ENCODE assay signal across 9 cellular contexts in genomic region chr22:42443240-42444059, GRCh38. TPM values are rescaled to one million over a fixed set of nuclear protein-coding genes. Genes with fewer than 3 reads are reported as not detected.
DNase-seq lines count a peak whose midpoint lies in the region; ATAC-seq lines count a peak whose summit lies in the region.
"Had no signal": no experiment of that assay in that cellular context is flagged by ENCODE, and none has a peak within 500 bp of the region (broad histone marks: within the 10 kb centered on the region; RNA-seq: fewer than 3 reads in every experiment).

No MANE protein-coding gene starts in this region.

- H3K27ac ChIP-seq in thymus (ENCODE audit: low read depth), result no peak overlapping the region

- H3K27me3 ChIP-seq in thymus (ENCODE audit: control insufficient read depth, insufficient read depth), result peaks cover 2% of the 10 kb centered on the region

- H3K4me1 ChIP-seq in thymus (ENCODE audit: control insufficient read depth, insufficient read depth, low read length), result peaks cover 10% of the 10 kb centered on the region

- no peaks in the 10 kb centered on the region for H3K9me3 ChIP-seq in thymus (ENCODE audit: control insufficient read depth)

- H3K36me3 ChIP-seq in thymus (ENCODE audit: control insufficient read depth, insufficient read depth), result no peaks in the 10 kb centered on the region

- DNase-seq in activated CD4-positive, CD25-positive, alpha-beta regulatory T cell (lab: John Stamatoyannopoulos, UW), result no peak
- peak; percentile 34 for DNase-seq in activated naive CD4-positive, alpha-beta T cell treated with anti-CD3 and anti-CD28 coated beads, Interleukin-2, amount 50 U/mL, for 16 hours
- DNase-seq in left colon, result no peak
- no peak for DNase-seq in AG08395 (ENCODE audit: low spot score)
- DNase-seq in GDM1 (lab: John Stamatoyannopoulos, UW), result no peak

- 54% methylated on average over 6 of the region's 6 CpGs for WGBS in thymus

- H3K4me3 ChIP-seq in thymus (ENCODE audit: low read length), result peak overlapping the region; percentile 47

- intact Hi-C loops in left colon (cut with DNase I, micrococcal nuclease), result no loop called here

- ATAC-seq in activated CD4-positive, CD25-positive, alpha-beta regulatory T cell treated with anti-CD3 and anti-CD28 coated beads, Interleukin-2, amount 50 U/mL, for 24 hours, result peak; percentile 76 to 81
- ATAC-seq in left colon (peak; percentile 2), HG02970 (IDR thresholded peaks at IDR 0.05; ENCODE audit: low FRiP score, unreplicated experiment) (no peak)

RNA-seq across cellular contexts. Expression of gene NFAM1, which starts 11.2 kb away (rescaled TPM):
- total RNA-seq in left colon, result 1 to 10 TPM in 1 of 2 donors, under 1 TPM in 1; 0.55 to 2.9 TPM
- 2.0 TPM for polyA plus RNA-seq in thymus
- total RNA-seq: RPMI7951 had no signal
